Comparison of ENCODE assay signal across 13 cellular contexts in genomic region chr17:46026045-46026814, GRCh38. TPM values are rescaled to one million over a fixed set of nuclear protein-coding genes. Genes with fewer than 3 reads are reported as not detected.
A peak's percentile ranks its signal among the peaks of the same experiment; 100 is the strongest.
DNase-seq lines count a peak whose midpoint lies in the region; ATAC-seq, FAIRE-seq and TF ChIP-seq lines count a peak whose summit lies in the region.
"Had no signal": no experiment of that assay in that cellular context is flagged by ENCODE, and none has a peak within 500 bp of the region (broad histone marks: within the 10 kb centered on the region; RNA-seq: fewer than 3 reads in every experiment).

No MANE protein-coding gene starts in this region.

- ATAC-seq in natural killer cell treated with Interleukin-12 subunit alpha and Interleukin-12 subunit beta and Interleukin-15 and Interleukin-18, amount 100 ng/mL, for 72 hours, result peak; percentile 7 to 34

- no peak overlapping the region for H4K91ac ChIP-seq in H1 (replicated peaks; ENCODE audit: insufficient read length, low read length)

- H2BK120ac ChIP-seq in H1 (replicated peaks; ENCODE audit: low read depth, low read length), result no peak overlapping the region

- no peaks in the 10 kb centered on the region for H3K23me2 ChIP-seq in H1 (ENCODE audit: low read depth, low read length)

- no peak for TF ChIP-seq POLR2A in H1 (IDR thresholded peaks at IDR 0.05; ENCODE audit: control extremely low read depth in 1 of 2, low read depth in 2 of 2, low read length in 2 of 2)

- H4K5ac ChIP-seq in H1 (ENCODE audit: insufficient read length, low read depth, low read length), result no peak overlapping the region

- peak overlapping the region in 3 of 4 donors; percentile 64 to 87 (median 82) for H3K4me3 Mint-ChIP-seq in IgD-negative memory B cell
- H3K4me3 Mint-ChIP-seq in natural killer cell treated with Interleukin-12 subunit alpha and Interleukin-12 subunit beta and Interleukin-15 and Interleukin-18, amount 100 ng/mL, for 72 hours, result no peak overlapping the region

- H4K8ac ChIP-seq in H1 (ENCODE audit: extremely low read depth, insufficient read depth, low read length), result no peak overlapping the region

- peaks cover 21 to 59% (median 31%) of the 10 kb centered on the region in 11 experiments for H3K36me3 ChIP-seq in BLaER1 treated with 17β-estradiol and CSF1 and Interleukin-3, amounts not matched to agents 10 nM and 100 nM
- H3K36me3 ChIP-seq in H1 (ENCODE audit: control insufficient read depth in 2 of 4, insufficient read depth in 4 of 4, low read length in 3 of 4), result peaks cover 7 to 19% (median 8%) of the 10 kb centered on the region in 4 experiments

- no peaks in the 10 kb centered on the region for H3K79me2 ChIP-seq in H1 (ENCODE audit: control insufficient read depth in 1 of 2, insufficient read depth in 2 of 2, low read length in 2 of 2)

- no peak; a peak in 1 of 4 replicates for TF ChIP-seq RAD21 in H1 (IDR thresholded peaks at IDR 0.05 in 1 of 2, conservative IDR thresholded peaks at IDR 0.05 in 1 of 2; ENCODE audit: low read depth in 2 of 2, low read length in 2 of 2)

- no peak overlapping the region for H2AK5ac ChIP-seq in H1 (ENCODE audit: low read depth, low read length)

- H2AFZ ChIP-seq in H1 (ENCODE audit: low read length), result no peak overlapping the region

- peak overlapping the region; percentile 48 to 92 (median 71) for H3K27ac ChIP-seq in BLaER1 treated with 17β-estradiol and CSF1 and Interleukin-3, amounts not matched to agents 10 nM and 100 nM
- 0 out of 2 replicates have a peak overlapping the region, but pooled peaks have one; percentile 15 for H3K27ac ChIP-seq in H1 (ENCODE audit: low read depth, low read length)

- WGBS in H1 (ENCODE audit: extremely low coverage in 1 of 2, insufficient coverage in 1 of 2, insufficient read length in 1 of 2, insufficient replicate concordance in 2 of 2, low coverage in 1 of 2, low lambda C conversion rate in 2 of 2, missing lambda C conversion rate in 1 of 2), 2 experiments, result 85% methylated on average over 15 of the region's 16 CpGs; no CpG with 5 or more reads in 1 of the 2 experiments

- no peak overlapping the region for H3K18ac ChIP-seq in H1 (ENCODE audit: extremely low read depth, low read length)

- no peaks in the 10 kb centered on the region for H3K9me3 ChIP-seq in BLaER1 treated with 17β-estradiol and CSF1 and Interleukin-3, amounts not matched to agents 10 nM and 100 nM (replicated peaks in 1 of 11)
- no peaks in the 10 kb centered on the region for H3K9me3 ChIP-seq in H1 (ENCODE audit: insufficient read depth in 2 of 2, low read depth in 1 of 2, low read length in 1 of 2)

- H3K36me3 Mint-ChIP-seq in IgD-negative memory B cell, result peaks cover 9% of the 10 kb centered on the region
- peaks cover 11% of the 10 kb centered on the region for H3K36me3 Mint-ChIP-seq in natural killer cell treated with Interleukin-12 subunit alpha and Interleukin-12 subunit beta and Interleukin-15 and Interleukin-18, amount 100 ng/mL, for 72 hours

- H3K4me1 Mint-ChIP-seq in IgD-negative memory B cell, result peaks cover 38 to 44% (median 42%) of the 10 kb centered on the region in 3 donors
- H3K4me1 Mint-ChIP-seq in natural killer cell treated with Interleukin-12 subunit alpha and Interleukin-12 subunit beta and Interleukin-15 and Interleukin-18, amount 100 ng/mL, for 72 hours (ENCODE audit: low read depth in 2 of 2), result peaks cover 26 to 47% of the 10 kb centered on the region in 2 donors

- no peak for TF ChIP-seq EP300 in H1 (IDR thresholded peaks at IDR 0.05; ENCODE audit: borderline replicate concordance in 1 of 2, low read depth in 2 of 2, low read length in 2 of 2)

- H3K56ac ChIP-seq in H1 (replicated peaks; ENCODE audit: insufficient read length, low read depth, low read length), result no peak overlapping the region

- POLR2A ChIA-PET in H1 (lab: Charles Lee; ENCODE audit: partially characterized antibody), result interaction anchor here (1.1 to 4.1 kb wide), 4 partner anchors 13 to 441 kb away, joined by 3 to 16 read pairs (median 4); no protein-coding TSS in a partner anchor

- no peak overlapping the region for H2BK12ac ChIP-seq in H1 (ENCODE audit: low read depth, low read length)

- CTCF ChIA-PET in H1 (lab: Charles Lee; ENCODE audit: partially characterized antibody), result interaction anchor here (0.6 to 3.4 kb wide), 8 partner anchors 17 to 191 kb away, joined by 3 to 12 read pairs (median 4); partner anchors contain the start of gene STH

- no peak overlapping the region for H2BK20ac ChIP-seq in H1 (ENCODE audit: low read length)

- no peak overlapping the region for H3K4ac ChIP-seq in H1 (replicated peaks; ENCODE audit: insufficient read length, low read depth, low read length)

- H3K27me3 Mint-ChIP-seq in IgD-negative memory B cell, result no peaks in the 10 kb centered on the region
- H3K27me3 Mint-ChIP-seq in natural killer cell treated with Interleukin-12 subunit alpha and Interleukin-12 subunit beta and Interleukin-15 and Interleukin-18, amount 100 ng/mL, for 72 hours, result no peaks in the 10 kb centered on the region

- peak overlapping the region; percentile 40 to 96 (median 94) for H3K27ac Mint-ChIP-seq in IgD-negative memory B cell
- H3K27ac Mint-ChIP-seq in natural killer cell treated with Interleukin-12 subunit alpha and Interleukin-12 subunit beta and Interleukin-15 and Interleukin-18, amount 100 ng/mL, for 72 hours, result peak overlapping the region; percentile 18 to 23

- peaks cover 3% of the 10 kb centered on the region; the same call in 1 of the 2 replicates for H3K79me1 ChIP-seq in H1 (ENCODE audit: low read depth, low read length)

- no peak overlapping the region for H3K23ac ChIP-seq in H1 (ENCODE audit: insufficient read length)

- no peaks in the 10 kb centered on the region for H3K27me3 ChIP-seq in BLaER1 treated with 17β-estradiol and CSF1 and Interleukin-3, amounts not matched to agents 10 nM and 100 nM
- no peaks in the 10 kb centered on the region for H3K27me3 ChIP-seq in H1 (replicated peaks in 1 of 4; ENCODE audit: control insufficient read depth in 3 of 4, extremely low read depth in 1 of 4, insufficient read depth in 3 of 4, low read length in 3 of 4)

- no peak for DNase-seq in H1 (ENCODE audit: low read depth in 1 of 2, low spot score in 2 of 2)
- DNase-seq in natural killer cell treated with Interleukin-12 subunit alpha and Interleukin-12 subunit beta and Interleukin-15 and Interleukin-18, amount 100 ng/mL, for 72 hours (ENCODE audit: low spot score), result no peak
- DNase-seq in DMS53 treated with DMSO at 0.1 percent for 48 hours (lab: John Stamatoyannopoulos, UW; ENCODE audit: unreplicated experiment), result no peak
- no peak for DNase-seq in effector CD8-positive, alpha-beta T cell (lab: John Stamatoyannopoulos, UW)
- no peak for DNase-seq in RPMI8226
- no peak for DNase-seq in GM03348 (ENCODE audit: low spot score)
- DNase-seq: cortex of kidney, hippocampal formation, KBM-7, occipital lobe had no signal

- no peak overlapping the region for H3K14ac ChIP-seq in H1 (ENCODE audit: insufficient read length)

- H3K9me3 Mint-ChIP-seq in IgD-negative memory B cell, result no peaks in the 10 kb centered on the region
- H3K9me3 Mint-ChIP-seq in natural killer cell treated with Interleukin-12 subunit alpha and Interleukin-12 subunit beta and Interleukin-15 and Interleukin-18, amount 100 ng/mL, for 72 hours, result no peaks in the 10 kb centered on the region

- H2BK5ac ChIP-seq in H1 (ENCODE audit: low read depth, low read length), result no peak overlapping the region

- H3K9ac ChIP-seq in BLaER1 treated with 17β-estradiol and CSF1 and Interleukin-3, amounts not matched to agents 10 nM and 100 nM, result peak overlapping the region; percentile 22 to 80 (median 65); a peak in 21 of 22 replicates
- H3K9ac ChIP-seq in H1 (replicated peaks in 1 of 4; ENCODE audit: extremely low read depth in 1 of 4, low read depth in 3 of 4, low read length in 3 of 4), result no peak overlapping the region; a peak in 1 of 7 replicates

- H3K4me2 ChIP-seq in BLaER1 treated with 17β-estradiol and CSF1 and Interleukin-3, amounts not matched to agents 10 nM and 100 nM, result peak overlapping the region; percentile 78 to 96 (median 88)
- H3K4me2 ChIP-seq in H1 (ENCODE audit: insufficient read depth in 1 of 2, low read depth in 2 of 2, low read length in 2 of 2), result no peak overlapping the region

- no peak overlapping the region for H2BK15ac ChIP-seq in H1 (ENCODE audit: low read length)

- TF ChIP-seq CTCF in H1 (IDR thresholded peaks at IDR 0.05; ENCODE audit: control extremely low read depth in 1 of 3, insufficient read depth in 1 of 3, low read depth in 1 of 3, low read length in 3 of 3), result peak; percentile 10 to 41 (median 17); a peak in 3 of 4 replicates

- H3K4me1 ChIP-seq in BLaER1 treated with 17β-estradiol and CSF1 and Interleukin-3, amounts not matched to agents 10 nM and 100 nM, result peaks cover 60 to 77% (median 64%) of the 10 kb centered on the region in 10 experiments
- H3K4me1 ChIP-seq in H1 (replicated peaks in 1 of 4; ENCODE audit: control insufficient read depth in 3 of 4, insufficient read depth in 4 of 4, low read length in 3 of 4), result peaks cover 3 to 19% (median 6%) of the 10 kb centered on the region in 4 experiments

- peak overlapping the region in 1 of 10 experiments; percentile 12; a peak in 1 of 20 replicates for H3K4me3 ChIP-seq in BLaER1 treated with 17β-estradiol and CSF1 and Interleukin-3, amounts not matched to agents 10 nM and 100 nM
- no peak overlapping the region for H3K4me3 ChIP-seq in H1 (ENCODE audit: extremely low read depth in 1 of 4, insufficient read depth in 2 of 4, low read depth in 3 of 4, low read length in 4 of 4)

- peaks cover 9 to 65% (median 54%) of the 10 kb centered on the region in 11 experiments; a peak in 21 of 22 replicates for H4K20me1 ChIP-seq in BLaER1 treated with 17β-estradiol and CSF1 and Interleukin-3, amounts not matched to agents 10 nM and 100 nM
- peaks cover 1 to 5% of the 10 kb centered on the region in 2 experiments for H4K20me1 ChIP-seq in H1 (replicated peaks in 1 of 2; ENCODE audit: control insufficient read depth in 1 of 2, insufficient read depth in 2 of 2, low read length in 2 of 2)

- no peak for FAIRE-seq in H1 (lab: Jason Lieb, UNC)

TF ChIP-seq in H1, 55 proteins besides CTCF, POLR2A, EP300 and RAD21 (continues in another document):
- TF ChIP-seq MAFK (IDR thresholded peaks at IDR 0.05; ENCODE audit: low read depth, low read length) (no peak), TAF7 (optimal IDR thresholded peaks at IDR 0.05; ENCODE audit: borderline replicate concordance, low read depth, low read length) (no peak)

RNA-seq across cellular contexts. Expression of gene STH, which starts 27.2 kb away (rescaled TPM):
- polyA plus RNA-seq in IgD-negative memory B cell (not detected), H1 (2011; rRNA removed) (not detected in 2 replicates)
- total RNA-seq in H1 (2021; fragmentation: NEBNext Ultra II Directional; extraction: Animal tissue kit (Norgen Biotek cat#: 25700)), result not detected in 2 replicates
- not detected for polyA plus RNA-seq in H1 (2011; cell fraction: cytosol; rRNA removed)
- not detected for polyA plus RNA-seq in H1 (2011; cell fraction: nucleus; rRNA removed)
- polyA plus RNA-seq in H1 (2012, experiment 1 of 2), result not detected in 4 replicates
- polyA plus RNA-seq in H1 (2012, experiment 2 of 2), result not detected
- polyA plus RNA-seq in H1 (2013, experiment 1 of 2), result not detected
- not detected for polyA plus RNA-seq in H1 (2013, experiment 2 of 2)
- polyA minus RNA-seq in H1 (2011; rRNA and poly(A)+ RNA removed), result not detected in 2 replicates
- not detected for polyA minus RNA-seq in H1 (2011; cell fraction: cytosol; rRNA and poly(A)+ RNA removed)
- not detected for polyA minus RNA-seq in H1 (2011; cell fraction: nucleus; rRNA and poly(A)+ RNA removed)
- not detected for total RNA-seq in natural killer cell treated with Interleukin-12 subunit alpha and Interleukin-12 subunit beta and Interleukin-15 and Interleukin-18, amount 100 ng/mL, for 72 hours
- total RNA-seq: NCI-H460 had no signal

Comparison
In these comparisons a context has a peak if more than half of its experiments do, and no peak if none do; other contexts are left out.
1. H3K4me2 ChIP-seq: peak in BLaER1 treated with 17β-estradiol and CSF1 and Interleukin-3, amounts not matched to agents 10 nM and 100 nM (11 of 11); none in H1 (0 of 2).
2. H3K9ac ChIP-seq: peak in BLaER1 treated with 17β-estradiol and CSF1 and Interleukin-3, amounts not matched to agents 10 nM and 100 nM (11 of 11); none in H1 (0 of 4).